8 cellular contexts compared by ENCODE assay signal in the genomic region with DNA sequence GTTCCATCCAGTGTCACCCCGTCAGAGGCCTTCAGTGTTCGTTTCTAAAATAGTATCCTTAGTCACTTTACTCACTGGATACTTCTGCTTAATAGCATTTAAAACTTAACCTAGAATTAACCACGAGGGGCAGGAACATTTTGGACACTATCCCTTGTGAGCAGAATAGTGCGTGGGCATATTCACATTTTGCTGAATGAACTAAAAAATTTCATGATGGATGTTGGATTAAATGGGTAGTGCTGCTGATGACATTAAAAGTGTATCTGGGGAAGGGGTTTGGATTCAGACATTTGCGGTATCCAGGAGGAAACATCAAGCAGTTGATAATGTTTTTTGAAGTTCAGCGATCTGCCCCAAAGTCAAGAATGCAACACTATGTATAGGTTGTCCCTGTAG. TPM values are rescaled to one million over a fixed set of nuclear protein-coding genes. Genes with fewer than 3 reads are reported as not detected.
DNase-seq lines count a peak whose midpoint lies in the region; ATAC-seq and TF ChIP-seq lines count a peak whose summit lies in the region.

No MANE protein-coding gene starts in this region.

- peaks cover 1% of the 10 kb centered on the region for H3K36me3 ChIP-seq in kidney epithelial cell (ENCODE audit: control insufficient read depth, insufficient read depth, low read length)
- H3K36me3 ChIP-seq in thoracic aorta: peaks cover 16% of the 10 kb centered on the region

- H3K4me3 Mint-ChIP-seq in activated CD4-positive, alpha-beta T cell treated with anti-CD3 and anti-CD28 coated beads for 36 hours: peak overlapping the region; percentile 97
- peak overlapping the region; percentile 99 for H3K4me3 Mint-ChIP-seq in activated naive CD8-positive, alpha-beta T cell

- CTCF ChIA-PET in activated CD4-positive, alpha-beta T cell treated with anti-CD3 and anti-CD28 coated beads for 36 hours (lab: Charles Lee): interaction anchor here (0.6 to 2.0 kb wide), 7 partner anchors 14 to 246 kb away, joined by 3 to 7 read pairs (median 4); no protein-coding TSS in a partner anchor

- H3K4me3 ChIP-seq in kidney epithelial cell (ENCODE audit: low read depth, low read length) (peak overlapping the region; percentile 83), thoracic aorta (peak overlapping the region; percentile 85)

- H3K27me3 Mint-ChIP-seq in activated CD4-positive, alpha-beta T cell treated with anti-CD3 and anti-CD28 coated beads for 36 hours: no peaks in the 10 kb centered on the region
- H3K27me3 Mint-ChIP-seq in activated naive CD8-positive, alpha-beta T cell: no peaks in the 10 kb centered on the region

- intact Hi-C loops in activated CD4-positive, alpha-beta T cell treated with anti-CD3 and anti-CD28 coated beads for 36 hours (cut with DNase I, micrococcal nuclease): loop anchor here (1.0 to 5.0 kb wide), 12 partner anchors 53 to 847 kb away; a partner anchor contains a TSS

- peak overlapping the region; percentile 99 for H3K27ac Mint-ChIP-seq in activated CD4-positive, alpha-beta T cell treated with anti-CD3 and anti-CD28 coated beads for 36 hours
- H3K27ac Mint-ChIP-seq in activated naive CD8-positive, alpha-beta T cell: peak overlapping the region; percentile 96

- TF ChIP-seq CTCF in kidney epithelial cell (IDR thresholded peaks at IDR 0.05; ENCODE audit: insufficient read depth, low read length, poor library complexity, severe bottlenecking) (no peak), thoracic aorta (IDR thresholded peaks at IDR 0.05) (peak; percentile 10)

- peaks cover 53% of the 10 kb centered on the region for H3K36me3 Mint-ChIP-seq in activated CD4-positive, alpha-beta T cell treated with anti-CD3 and anti-CD28 coated beads for 36 hours (ENCODE audit: low read depth)
- H3K36me3 Mint-ChIP-seq in activated naive CD8-positive, alpha-beta T cell: peaks cover 13% of the 10 kb centered on the region

- no peaks in the 10 kb centered on the region for H3K9me3 Mint-ChIP-seq in activated CD4-positive, alpha-beta T cell treated with anti-CD3 and anti-CD28 coated beads for 36 hours (ENCODE audit: low read depth)
- no peaks in the 10 kb centered on the region for H3K9me3 Mint-ChIP-seq in activated naive CD8-positive, alpha-beta T cell (ENCODE audit: low read depth)

- no peak for DNase-seq in activated CD4-positive, alpha-beta T cell treated with anti-CD3 and anti-CD28 coated beads for 36 hours
- no peak for DNase-seq in activated CD4-positive, alpha-beta T cell treated with anti-CD3 and anti-CD28 coated beads, Interleukin-2, amount 50 U/mL, for 4 hours
- DNase-seq in kidney epithelial cell (ENCODE audit: low read depth): no peak
- DNase-seq in thoracic aorta (ENCODE audit: low spot score): no peak
- DNase-seq in 8988T: no peak
- no peak for DNase-seq in AG08396 (ENCODE audit: low spot score)

- peaks cover 12 to 20% of the 10 kb centered on the region in 2 donors for H3K4me1 ChIP-seq in thoracic aorta (ENCODE audit: control insufficient read depth in 1 of 2, low read depth in 2 of 2)

- POLR2A ChIA-PET in activated CD4-positive, alpha-beta T cell treated with anti-CD3 and anti-CD28 coated beads for 36 hours (lab: Charles Lee): interaction anchor here (0.5 to 1.7 kb wide), 9 partner anchors 11 to 110 kb away, joined by 3 to 8 read pairs (median 4); a partner anchor contains a TSS

- H3K9me3 ChIP-seq in thoracic aorta: no peaks in the 10 kb centered on the region

- ATAC-seq in activated CD4-positive, alpha-beta T cell treated with anti-CD3 and anti-CD28 coated beads for 36 hours: no peak
- ATAC-seq in thoracic aorta (ENCODE audit: insufficient number of reproducible peaks, low FRiP score, low read depth): no peak
- ATAC-seq in HG02763 (IDR thresholded peaks at IDR 0.05; ENCODE audit: unreplicated experiment): no peak

- H3K27ac ChIP-seq in thoracic aorta: peak overlapping the region; percentile 93 to 95

- no peaks in the 10 kb centered on the region for H3K27me3 ChIP-seq in kidney epithelial cell (ENCODE audit: control insufficient read depth, insufficient read depth, low read length)
- H3K27me3 ChIP-seq in thoracic aorta (replicated peaks; ENCODE audit: insufficient read depth): no peaks in the 10 kb centered on the region

- H3K4me1 Mint-ChIP-seq in activated CD4-positive, alpha-beta T cell treated with anti-CD3 and anti-CD28 coated beads for 36 hours: peaks cover 53% of the 10 kb centered on the region
- H3K4me1 Mint-ChIP-seq in activated naive CD8-positive, alpha-beta T cell (ENCODE audit: low read depth): peaks cover 56% of the 10 kb centered on the region

RNA-seq across cellular contexts. Expression of a gene that starts 0.8 kb away (rescaled TPM):
- total RNA-seq in activated CD4-positive, alpha-beta T cell treated with anti-CD3 and anti-CD28 coated beads for 36 hours: 100 to 1,000 TPM; 142 to 147 TPM
- total RNA-seq in kidney epithelial cell (21.7 and 23.5 TPM in 2 replicates), thoracic aorta (10 to 100 TPM; 14.1 to 39.9 TPM)

RNA-seq across cellular contexts. Expression of a gene that starts 53.1 kb away (rescaled TPM):
- total RNA-seq in activated CD4-positive, alpha-beta T cell treated with anti-CD3 and anti-CD28 coated beads for 36 hours: 100 to 1,000 TPM; 295 to 316 TPM
- 191 and 213 TPM in 2 replicates for total RNA-seq in kidney epithelial cell
- 100 to 1,000 TPM; 145 to 184 TPM for total RNA-seq in thoracic aorta
